ENCODE assay signal across 23 cellular contexts in genomic region chr7:36228039-36228438, GRCh38.
"Had no signal": no experiment of that assay in that cellular context is flagged by ENCODE, and none has a peak within 500 bp of the region (broad histone marks: within the 10 kb centered on the region; RNA-seq: fewer than 3 reads in every experiment).

No MANE protein-coding gene starts in this region.

- ATAC-seq: activated CD4-positive, alpha-beta T cell treated with anti-CD3 and anti-CD28 coated beads for 36 hours; activated CD8-positive, alpha-beta T cell treated with anti-CD3 and anti-CD28 coated beads, Interleukin-2, amount 10 ng/mL, durations not matched to agents 7 days and 5 days; naive thymus-derived CD4-positive, alpha-beta T cell; pancreas had no signal

- H3K4me3 Mint-ChIP-seq: activated CD4-positive, alpha-beta T cell treated with anti-CD3 and anti-CD28 coated beads for 36 hours; activated CD8-positive, alpha-beta T cell treated with anti-CD3 and anti-CD28 coated beads, Interleukin-2, amount 10 ng/mL, durations not matched to agents 7 days and 5 days; activated naive CD8-positive, alpha-beta T cell; naive thymus-derived CD4-positive, alpha-beta T cell; T-helper 2 cell treated with Interferon-gamma antibody and Interleukin-4, amounts not matched to agents 5 μg/mL and 100 μg/mL, for 36 hours had no signal

- H3K4me1 Mint-ChIP-seq: activated CD4-positive, alpha-beta T cell treated with anti-CD3 and anti-CD28 coated beads for 36 hours had no signal

- H3K9me3 ChIP-seq: colonic mucosa, esophagus squamous epithelium, pancreas, right atrium auricular region, spleen, upper lobe of right lung had no signal

- H3K36me3 Mint-ChIP-seq: activated naive CD8-positive, alpha-beta T cell; naive thymus-derived CD4-positive, alpha-beta T cell had no signal

- H3K9me3 Mint-ChIP-seq: T-helper 2 cell treated with Interferon-gamma antibody and Interleukin-4, amounts not matched to agents 5 μg/mL and 100 μg/mL, for 36 hours had no signal

- H3K27me3 ChIP-seq: cardiac muscle cell, colonic mucosa, esophagus squamous epithelium, pancreas, right atrium auricular region, spleen, upper lobe of right lung had no signal

- H3K27me3 Mint-ChIP-seq: activated CD4-positive, alpha-beta T cell treated with anti-CD3 and anti-CD28 coated beads for 36 hours; activated naive CD8-positive, alpha-beta T cell had no signal

- H3K36me3 ChIP-seq: cardiac muscle cell, colonic mucosa, esophagus squamous epithelium, pancreas, right atrium auricular region, spleen, upper lobe of right lung had no signal

- H3K27ac Mint-ChIP-seq: activated CD4-positive, alpha-beta T cell treated with anti-CD3 and anti-CD28 coated beads for 36 hours; activated CD8-positive, alpha-beta T cell treated with anti-CD3 and anti-CD28 coated beads, Interleukin-2, amount 10 ng/mL, durations not matched to agents 7 days and 5 days; activated naive CD8-positive, alpha-beta T cell; naive thymus-derived CD4-positive, alpha-beta T cell; T-helper 2 cell treated with Interferon-gamma antibody and Interleukin-4, amounts not matched to agents 5 μg/mL and 100 μg/mL, for 36 hours had no signal

- DNase-seq: activated CD4-positive, alpha-beta T cell treated with anti-CD3 and anti-CD28 coated beads for 36 hours; activated CD4-positive, CD25-positive, alpha-beta regulatory T cell; activated CD8-positive, alpha-beta T cell treated with anti-CD3 and anti-CD28 coated beads, Interleukin-2, amount 10 ng/mL, durations not matched to agents 7 days and 5 days; activated effector memory CD4-positive, alpha-beta T cell treated with Interleukin-2 at 50 U/mL for 16 hours; activated naive CD4-positive, alpha-beta T cell treated with Interleukin-2 at 50 U/mL for 16 hours; anterior cingulate cortex; cerebellar nuclear complex; colonic mucosa; effector CD8-positive, alpha-beta T cell; esophagus squamous epithelium; head of caudate nucleus; naive thymus-derived CD4-positive, alpha-beta T cell; pancreas; spleen; stimulated activated CD4-positive, alpha-beta T cell treated with anti-CD3 and anti-CD28 coated beads, Interleukin-2, amount 100 ng/mL, for 48 hours; stimulated activated naive CD4-positive, alpha-beta T cell treated with Interleukin-2 at 50 U/mL for 16 hours; T-helper 1 cell; upper lobe of right lung had no signal

- H3K4me3 ChIP-seq: cardiac muscle cell, colonic mucosa, esophagus squamous epithelium, pancreas, right atrium auricular region, spleen, upper lobe of right lung had no signal

- H3K27ac ChIP-seq: cardiac muscle cell, colonic mucosa, epithelial cell of prostate, pancreas, spleen, upper lobe of right lung had no signal
